1 cellular context compared by ENCODE assay signal in the genomic region with DNA sequence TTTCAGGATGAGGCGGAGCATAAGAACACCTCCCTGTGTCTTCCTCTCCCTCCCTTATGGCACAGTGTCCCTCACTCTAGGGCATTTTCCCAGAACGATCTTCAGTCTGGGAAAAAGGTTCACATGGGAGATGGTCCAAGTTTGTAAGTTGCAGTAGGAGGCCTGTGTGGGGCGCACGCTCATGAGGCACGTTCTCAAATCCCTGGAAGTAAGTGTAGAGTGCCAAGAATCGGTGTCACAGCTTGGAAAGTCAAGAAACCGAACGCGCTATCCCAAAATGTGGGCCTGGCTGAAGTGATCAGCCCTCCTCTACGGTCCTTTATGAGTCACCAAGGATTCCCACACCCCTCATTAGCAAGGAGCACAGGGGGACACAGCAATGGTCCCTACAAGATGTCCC.
TF ChIP-seq lines count a peak whose summit lies in the region.

No MANE protein-coding gene starts in this region.

TF ChIP-seq in K562, 482 proteins besides CTCF, POLR2A, EP300 and RAD21:
- TF ChIP-seq HNRNPL (IDR thresholded peaks at IDR 0.05; ENCODE audit: low read depth, low read length): no peak
- TF ChIP-seq ZNF766 (CRISPR knock-in tag; conservative IDR thresholded peaks at IDR 0.05): 0 out of 2 replicates have a peak, but pooled peaks have one; percentile 11
- TF ChIP-seq NFIC (IDR thresholded peaks at IDR 0.05): 0 out of 2 replicates have a peak, but pooled peaks have one; percentile 7
- peak; percentile 25 to 51; a peak in 1 of 4 replicates for TF ChIP-seq NRF1 (conservative IDR thresholded peaks at IDR 0.05 in 1 of 2, IDR thresholded peaks at IDR 0.05 in 1 of 2)
- no peak for TF ChIP-seq CTCFL (IDR thresholded peaks at IDR 0.05; ENCODE audit: borderline replicate concordance, insufficient read depth, low read depth, low read length, poor library complexity, severe bottlenecking)
- TF ChIP-seq SMC3 (conservative IDR thresholded peaks at IDR 0.05; ENCODE audit: insufficient read depth, low read depth, low read length): 0 out of 2 replicates have a peak, but pooled peaks have one; percentile 3
- no peak for TF ChIP-seq SFPQ (IDR thresholded peaks at IDR 0.05; ENCODE audit: low read depth, low read length)
- TF ChIP-seq ZNF551 (CRISPR knock-in tag; IDR thresholded peaks at IDR 0.05): no peak
- TF ChIP-seq HDAC1 (IDR thresholded peaks at IDR 0.05): no peak
- TF ChIP-seq JUND (IDR thresholded peaks at IDR 0.05; ENCODE audit: borderline replicate concordance, low read depth, low read length): no peak
- no peak for TF ChIP-seq JUND (tag; IDR thresholded peaks at IDR 0.05; ENCODE audit: borderline replicate concordance, low read depth, low read length)
